ENCODE assay signal across 35 cellular contexts in the genomic region with DNA sequence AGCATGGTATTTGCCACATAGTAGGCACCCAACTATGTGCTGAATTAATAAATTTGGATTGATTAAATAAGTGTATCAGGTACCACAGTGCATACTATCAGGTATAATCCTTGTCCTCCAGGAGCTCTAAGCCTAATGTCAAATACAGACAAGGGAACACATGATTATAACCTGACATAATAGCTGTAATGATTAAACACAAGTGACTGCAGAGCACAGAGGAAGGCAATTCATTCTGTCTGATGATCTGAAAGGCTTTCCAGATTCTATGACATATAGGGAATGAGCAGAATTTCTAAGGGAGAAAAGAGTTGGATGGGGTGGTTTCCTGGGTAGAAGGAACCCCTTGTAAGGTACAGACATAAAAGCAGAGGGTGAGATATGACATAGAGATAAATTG.
"Had no signal": no experiment of that assay in that cellular context is flagged by ENCODE, and none has a peak within 500 bp of the region (broad histone marks: within the 10 kb centered on the region; RNA-seq: fewer than 3 reads in every experiment).

No MANE protein-coding gene starts in this region.

- H3K4me3 ChIP-seq: MG63 had no signal

- H3K27me3 ChIP-seq: MG63 had no signal

- H3K27ac ChIP-seq: KMS-11 had no signal

- H3K9ac ChIP-seq: KMS-11 had no signal

- H3K4me2 ChIP-seq: KMS-11 had no signal

- H3K36me3 ChIP-seq: MG63 had no signal

- H3K9me3 ChIP-seq: MG63 had no signal

- DNase-seq: Karpas-422, Kasumi-1, MG63, MM.1S, MV-4-11, NCI-H1048, NCI-H1092, NCI-H1092 treated with DMSO at 0.1 percent for 48 hours, NCI-H1105, NCI-H1105 treated with DMSO at 0.1 percent for 48 hours, NCI-H1417, NCI-H1417 treated with DMSO at 0.1 percent for 48 hours, NCI-H1436, NCI-H1436 treated with DMSO at 0.1 percent for 48 hours, NCI-H146, NCI-H1694, NCI-H1694 treated with DMSO at 0.1 percent for 48 hours, NCI-H187, NCI-H187 treated with DMSO at 0.1 percent for 48 hours, NCI-H1930, NCI-H2029, NCI-H2029 treated with DMSO at 0.1 percent for 48 hours, NCI-H2081, NCI-H2081 treated with DMSO at 0.1 percent for 48 hours, NCI-H2107, NCI-H2171, NCI-H2171 treated with DMSO at 0.1 percent for 48 hours, NCI-H2227 treated with DMSO at 0.1 percent for 48 hours, NCI-H226, NCI-H345, NCI-H446, NCI-H446 treated with DMSO at 0.1 percent for 48 hours, NCI-H510A, NCI-H510A treated with DMSO at 0.1 percent for 48 hours had no signal
